ENCODE assay signal across 22 cellular contexts in the genomic region with DNA sequence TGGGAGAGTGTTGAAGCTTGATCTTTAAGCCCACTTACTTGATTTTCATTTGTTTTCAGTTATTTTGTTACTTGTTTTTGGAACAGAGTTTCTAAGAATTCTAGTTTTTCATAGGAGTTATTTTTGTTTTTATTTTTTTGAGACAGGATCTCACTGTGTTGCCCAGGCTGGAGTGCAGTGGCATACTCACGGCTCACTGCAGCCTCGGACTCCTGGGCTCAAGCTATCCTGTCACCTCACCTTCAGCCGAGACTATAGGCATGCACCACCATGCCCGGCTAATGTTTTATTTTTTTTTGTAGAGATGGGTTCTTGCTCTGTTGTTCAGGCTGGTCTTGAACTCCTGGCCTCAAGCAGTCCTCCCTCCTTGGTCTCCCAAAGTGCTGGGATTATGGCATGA. TPM values are rescaled to one million over a fixed set of nuclear protein-coding genes. Genes with fewer than 3 reads are reported as not detected.
DNase-seq lines count a peak whose midpoint lies in the region; ATAC-seq, FAIRE-seq and TF ChIP-seq lines count a peak whose summit lies in the region.
"Had no signal": no experiment of that assay in that cellular context is flagged by ENCODE, and none has a peak within 500 bp of the region (broad histone marks: within the 10 kb centered on the region; RNA-seq: fewer than 3 reads in every experiment).

No MANE protein-coding gene starts in this region.

- H3K4me1 Mint-ChIP-seq in CD8-positive, alpha-beta memory T cell, result peaks cover 75 to 94% (median 93%) of the 10 kb centered on the region in 3 donors
- H3K4me1 Mint-ChIP-seq in WTC11, result peaks cover 44% of the 10 kb centered on the region
- H3K4me1 Mint-ChIP-seq in naive thymus-derived CD4-positive, alpha-beta T cell, result peaks cover 56 to 85% (median 65%) of the 10 kb centered on the region in 7 donors

- TF ChIP-seq CTCF in A549 (IDR thresholded peaks at IDR 0.05) (no peak), WTC11 (IDR thresholded peaks at IDR 0.05) (no peak)

- CTCF ChIA-PET in A549 (lab: Yijun Ruan, JAX) (no interaction called here), WTC11 (lab: Charles Lee) (interaction anchor here (0.6 kb wide), 1 partner anchor 240 kb away, joined by 4 read pairs; no protein-coding TSS in a partner anchor)
- CTCF ChIA-PET in CD8-positive, alpha-beta memory T cell (lab: Charles Lee), result no interaction called here
- CTCF ChIA-PET in naive thymus-derived CD4-positive, alpha-beta T cell (lab: Charles Lee), result no interaction called here

- no peak for FAIRE-seq in A549 (lab: Jason Lieb, UNC)
- FAIRE-seq: keratinocyte had no signal

- no peaks in the 10 kb centered on the region for H3K27me3 Mint-ChIP-seq in CD8-positive, alpha-beta memory T cell
- H3K27me3 Mint-ChIP-seq in WTC11 (ENCODE audit: low read depth), result no peaks in the 10 kb centered on the region
- no peaks in the 10 kb centered on the region for H3K27me3 Mint-ChIP-seq in naive thymus-derived CD4-positive, alpha-beta T cell

- H3K4me3 ChIP-seq in A549, result no peak overlapping the region
- no peak overlapping the region for H3K4me3 ChIP-seq in CD8-positive, alpha-beta memory T cell (ENCODE audit: low read length)
- no peak overlapping the region for H3K4me3 ChIP-seq in naive thymus-derived CD4-positive, alpha-beta T cell (ENCODE audit: low read length)
- no peak overlapping the region for H3K4me3 ChIP-seq in SJCRH30
- H3K4me3 ChIP-seq: ascending aorta, esophagus muscularis mucosa, gastroesophageal sphincter, lung, right atrium auricular region, suprapubic skin had no signal

- H3K27ac Mint-ChIP-seq in CD8-positive, alpha-beta memory T cell, result peak overlapping the region in 5 of 8 donors; percentile 47 to 74 (median 59)
- H3K27ac Mint-ChIP-seq in WTC11, result no peak overlapping the region
- peak overlapping the region in 8 of 9 donors; percentile 18 to 82 (median 56) for H3K27ac Mint-ChIP-seq in naive thymus-derived CD4-positive, alpha-beta T cell

- H3K9me3 ChIP-seq in A549 (no peaks in the 10 kb centered on the region), SJCRH30 (replicated peaks) (no peaks in the 10 kb centered on the region)
- no peaks in the 10 kb centered on the region for H3K9me3 ChIP-seq in CD8-positive, alpha-beta memory T cell (ENCODE audit: low read length)
- no peaks in the 10 kb centered on the region for H3K9me3 ChIP-seq in naive thymus-derived CD4-positive, alpha-beta T cell (ENCODE audit: control insufficient read depth in 2 of 3, low read length in 3 of 3)
- H3K9me3 ChIP-seq: ascending aorta, esophagus muscularis mucosa, gastroesophageal sphincter, right atrium auricular region, suprapubic skin had no signal

- TF ChIP-seq RAD21 in A549 (conservative IDR thresholded peaks at IDR 0.05 in 1 of 2, IDR thresholded peaks at IDR 0.05 in 1 of 2), result no peak

- peak overlapping the region; percentile 3 to 65 (median 30) for H3K4me3 Mint-ChIP-seq in CD8-positive, alpha-beta memory T cell
- H3K4me3 Mint-ChIP-seq in WTC11, result no peak overlapping the region
- peak overlapping the region in 9 of 10 donors; percentile 4 to 97 (median 66) for H3K4me3 Mint-ChIP-seq in naive thymus-derived CD4-positive, alpha-beta T cell

- no peaks in the 10 kb centered on the region for H3K9me3 Mint-ChIP-seq in CD8-positive, alpha-beta memory T cell
- no peaks in the 10 kb centered on the region; the same call in 1 of the 2 replicates for H3K9me3 Mint-ChIP-seq in WTC11
- H3K9me3 Mint-ChIP-seq in naive thymus-derived CD4-positive, alpha-beta T cell, result no peaks in the 10 kb centered on the region

- no peak overlapping the region for H3K27ac ChIP-seq in A549
- H3K27ac ChIP-seq in CD8-positive, alpha-beta memory T cell (ENCODE audit: low read depth, low read length), result no peak overlapping the region
- no peak overlapping the region for H3K27ac ChIP-seq in naive thymus-derived CD4-positive, alpha-beta T cell (ENCODE audit: low read depth, low read length)
- no peak overlapping the region for H3K27ac ChIP-seq in SJCRH30
- H3K27ac ChIP-seq: ascending aorta, esophagus muscularis mucosa, gastroesophageal sphincter, suprapubic skin had no signal

- ATAC-seq in A549 (no peak; a peak in 1 of 6 replicates), WTC11 (no peak)
- ATAC-seq in naive thymus-derived CD4-positive, alpha-beta T cell, result no peak
- ATAC-seq: gastroesophageal sphincter had no signal

- no peak for DNase-seq in A549 (ENCODE audit: low read depth in 1 of 2, low spot score in 1 of 2)
- no peak for DNase-seq in CD8-positive, alpha-beta memory T cell
- DNase-seq in WTC11 (ENCODE audit: low spot score), result no peak
- DNase-seq in naive thymus-derived CD4-positive, alpha-beta T cell, result no peak
- no peak for DNase-seq in SJCRH30
- DNase-seq in NCI-H526 treated with DMSO at 0.1 percent for 48 hours (lab: John Stamatoyannopoulos, UW), result no peak
- no peak for DNase-seq in SHP77 (lab: John Stamatoyannopoulos, UW)
- DNase-seq: activated CD4-positive, alpha-beta T cell treated with anti-CD3 and anti-CD28 coated beads for 48 hours; activated gamma-delta T cell treated with Interleukin-2 at 50 U/mL for 16 hours; effector CD8-positive, alpha-beta T cell; NCI-H1930; NCI-H2227 treated with DMSO at 0.1 percent for 48 hours; NCI-H82; SHP77 treated with DMSO at 0.1 percent for 48 hours; stimulated activated CD8-positive, alpha-beta memory T cell treated with anti-CD3 and anti-CD28 coated beads, Interleukin-4, amount 100 ng/mL, for 48 hours had no signal

- peak overlapping the region; percentile 0; the same call in 2 of the 3 replicates for H3K4me2 ChIP-seq in A549

- no peaks in the 10 kb centered on the region for H3K36me3 ChIP-seq in CD8-positive, alpha-beta memory T cell (ENCODE audit: insufficient read depth, low read length)
- no peaks in the 10 kb centered on the region for H3K36me3 ChIP-seq in naive thymus-derived CD4-positive, alpha-beta T cell (ENCODE audit: control insufficient read depth in 2 of 3, insufficient read depth in 3 of 3, low read length in 3 of 3)
- peaks cover 12% of the 10 kb centered on the region for H3K36me3 ChIP-seq in SJCRH30
- H3K36me3 ChIP-seq: ascending aorta, esophagus muscularis mucosa, gastroesophageal sphincter, right atrium auricular region had no signal

- TF ChIP-seq POLR2A in A549 (IDR thresholded peaks at IDR 0.05; ENCODE audit: low read length), result no peak

- no peaks in the 10 kb centered on the region for H3K27me3 ChIP-seq in CD8-positive, alpha-beta memory T cell (ENCODE audit: insufficient read depth, low read length, poor library complexity, severe bottlenecking)
- no peaks in the 10 kb centered on the region for H3K27me3 ChIP-seq in naive thymus-derived CD4-positive, alpha-beta T cell (ENCODE audit: control insufficient read depth in 2 of 2, insufficient read depth in 2 of 2, low read length in 2 of 2)
- no peaks in the 10 kb centered on the region for H3K27me3 ChIP-seq in SJCRH30
- H3K27me3 ChIP-seq: ascending aorta, esophagus muscularis mucosa, gastroesophageal sphincter, right atrium auricular region, suprapubic skin had no signal

- H3K36me3 Mint-ChIP-seq in CD8-positive, alpha-beta memory T cell, result peaks cover 0 to 43% (median 14%) of the 10 kb centered on the region in 3 donors
- peaks cover 12% of the 10 kb centered on the region for H3K36me3 Mint-ChIP-seq in WTC11
- H3K36me3 Mint-ChIP-seq in naive thymus-derived CD4-positive, alpha-beta T cell, result peaks cover 0 to 36% (median 19%) of the 10 kb centered on the region in 5 donors

- intact Hi-C loops in naive thymus-derived CD4-positive, alpha-beta T cell (cut with micrococcal nuclease), result no loop called here

- H3K4me1 ChIP-seq in A549 (peaks cover 74% of the 10 kb centered on the region), SJCRH30 (no peaks in the 10 kb centered on the region)
- peaks cover 72% of the 10 kb centered on the region for H3K4me1 ChIP-seq in CD8-positive, alpha-beta memory T cell (ENCODE audit: insufficient read depth, low read length)
- H3K4me1 ChIP-seq in naive thymus-derived CD4-positive, alpha-beta T cell (ENCODE audit: control insufficient read depth in 2 of 2, insufficient read depth in 2 of 2, low read length in 2 of 2), result peaks cover 42 to 48% of the 10 kb centered on the region in 2 donors

- 94% methylated on average over 4 of the region's 4 CpGs for WGBS in A549 (ENCODE audit: missing lambda C conversion rate)

- POLR2A ChIA-PET in A549 (lab: Yijun Ruan, JAX) (no interaction called here), WTC11 (lab: Charles Lee) (no interaction called here)
- POLR2A ChIA-PET in CD8-positive, alpha-beta memory T cell (lab: Charles Lee), result no interaction called here
- POLR2A ChIA-PET in naive thymus-derived CD4-positive, alpha-beta T cell (lab: Charles Lee), result interaction anchor here (0.8 to 1.1 kb wide), 5 partner anchors 8 to 66 kb away, joined by 3 to 4 read pairs (median 3); no protein-coding TSS in a partner anchor

- no peak for TF ChIP-seq EP300 in A549 (IDR thresholded peaks at IDR 0.05)

TF ChIP-seq in A549, 52 proteins besides CTCF, POLR2A, EP300 and RAD21 (continues in another document):
- TF ChIP-seq ZSCAN20 (CRISPR knock-in tag; IDR thresholded peaks at IDR 0.05) (no peak), NR3C1 (IDR thresholded peaks at IDR 0.05) (no peak), BHLHE40 (IDR thresholded peaks at IDR 0.05; ENCODE audit: low read depth, low read length) (no peak), CHD2 (IDR thresholded peaks at IDR 0.05; ENCODE audit: low read length, partially characterized antibody) (no peak), CHD4 (IDR thresholded peaks at IDR 0.05; ENCODE audit: borderline replicate concordance) (no peak), JUN (IDR thresholded peaks at IDR 0.05) (no peak), KDM5A (IDR thresholded peaks at IDR 0.05) (no peak)

TF ChIP-seq in WTC11, 78 proteins besides CTCF, POLR2A, EP300 and RAD21:
- no peak for TF ChIP-seq TEAD1 (CRISPR knock-in tag; IDR thresholded peaks at IDR 0.05)
- peak; percentile 88 for TF ChIP-seq ZNF121 (CRISPR knock-in tag; IDR thresholded peaks at IDR 0.05)

RNA-seq across cellular contexts. Expression of gene ERBIN, which starts 6.3 kb away (rescaled TPM):
- polyA plus RNA-seq in A549 (2011; rRNA removed) (45.3 and 57.7 TPM in 2 replicates), A549 (2017; fragmentation: RNase III; extraction: RNeasy Plus Mini Kit Qiagen cat#74134 plus additional on column Dnase treatment) (24.3 to 25.6 TPM (median 25.6 TPM) in 3 replicates)
- 5.9 and 7.3 TPM in 2 replicates for polyA plus RNA-seq in A549 (2012; cell fraction: cytosol; rRNA removed)
- polyA plus RNA-seq in A549 (2012; cell fraction: nucleus; rRNA removed), result 5.6 and 8.3 TPM in 2 replicates
- 36.1 and 57.5 TPM in 2 replicates for polyA minus RNA-seq in A549 (2011; rRNA and poly(A)+ RNA removed)
- total RNA-seq in CD8-positive, alpha-beta memory T cell, result 10 to 100 TPM; 40.9 to 43.1 TPM
- polyA plus RNA-seq in CD8-positive, alpha-beta memory T cell, result 49.0 TPM
- total RNA-seq in WTC11 (2021), result 23.1 to 27.1 TPM (median 26.3 TPM) in 3 replicates
- total RNA-seq in naive thymus-derived CD4-positive, alpha-beta T cell, result 100 to 1,000 TPM in 4 of 5 experiments, 10 to 100 TPM in 1; 55.0 to 125 (median 113) TPM
- 10 to 100 TPM; 45.1 to 60.5 TPM for polyA plus RNA-seq in naive thymus-derived CD4-positive, alpha-beta T cell
- total RNA-seq in SJCRH30 (2014; rRNA removed; shearing (Covaris generic)), result 70.6 and 71.5 TPM in 2 replicates
